18 cellular contexts compared by ENCODE assay signal in the genomic region with DNA sequence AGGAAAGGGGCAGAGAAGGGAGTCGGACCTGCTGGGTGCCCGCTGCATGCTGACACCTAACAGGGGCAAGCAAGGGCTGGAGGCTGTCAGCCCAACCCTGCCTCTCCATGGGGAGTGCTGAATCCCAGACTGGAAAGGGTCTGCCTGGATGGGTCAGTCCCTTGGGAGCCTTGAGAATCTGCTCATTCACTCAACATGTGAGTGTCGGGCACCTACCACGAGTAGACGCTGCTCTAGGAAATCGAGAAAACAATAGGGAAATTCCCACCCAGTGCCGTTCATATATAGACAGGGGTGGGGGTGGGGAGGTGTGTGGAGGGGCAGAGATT. TPM values are rescaled to one million over a fixed set of nuclear protein-coding genes. Genes with fewer than 3 reads are reported as not detected.
"Had no signal": no experiment of that assay in that cellular context is flagged by ENCODE, and none has a peak within 500 bp of the region (broad histone marks: within the 10 kb centered on the region; RNA-seq: fewer than 3 reads in every experiment).

No MANE protein-coding gene starts in this region.

- H3K9me3 Mint-ChIP-seq: activated naive CD8-positive, alpha-beta T cell treated with anti-CD3 and anti-CD28 coated beads for 36 hours; activated T-helper 2 cell treated with anti-CD3 and anti-CD28 coated beads, Interferon-gamma antibody, Interleukin-2, Interleukin-4, amounts not matched to agents 10 μg/mL and 5 μg/mL and 100 μg/mL, durations not matched to agents 14 hours and 24 hours and 36 hours; naive thymus-derived CD4-positive, alpha-beta T cell; T-helper 1 cell treated with Interleukin-12 subunit alpha and Interleukin-12 subunit beta and Interleukin-4 antibody, amounts not matched to agents 30 μg/mL and 1 μg/mL, for 36 hours; WTC11 had no signal

- H3K36me3 Mint-ChIP-seq: activated naive CD8-positive, alpha-beta T cell treated with anti-CD3 and anti-CD28 coated beads for 36 hours; WTC11 had no signal

- H3K4me3 Mint-ChIP-seq: activated naive CD8-positive, alpha-beta T cell treated with anti-CD3 and anti-CD28 coated beads for 36 hours; naive thymus-derived CD4-positive, alpha-beta T cell; T-helper 1 cell treated with Interleukin-12 subunit alpha and Interleukin-12 subunit beta and Interleukin-4 antibody, amounts not matched to agents 30 μg/mL and 1 μg/mL, for 36 hours; WTC11 had no signal

- ATAC-seq: body of pancreas; esophagus mucosa; mucosa of descending colon; naive thymus-derived CD4-positive, alpha-beta T cell; WTC11 had no signal

- H3K27me3 ChIP-seq: body of pancreas, colonic mucosa, hepatocyte, tibial artery had no signal

- H3K27me3 Mint-ChIP-seq: activated naive CD8-positive, alpha-beta T cell treated with anti-CD3 and anti-CD28 coated beads for 36 hours had no signal

- H3K4me1 ChIP-seq: colonic mucosa had no signal

- H3K36me3 ChIP-seq: colonic mucosa, tibial artery had no signal

- H3K9me3 ChIP-seq: body of pancreas, colonic mucosa, mucosa of descending colon, tibial artery had no signal

- H3K27ac Mint-ChIP-seq: activated naive CD8-positive, alpha-beta T cell treated with anti-CD3 and anti-CD28 coated beads for 36 hours; activated T-helper 2 cell treated with anti-CD3 and anti-CD28 coated beads, Interferon-gamma antibody, Interleukin-2, Interleukin-4, amounts not matched to agents 10 μg/mL and 5 μg/mL and 100 μg/mL, durations not matched to agents 14 hours and 24 hours and 36 hours; T-helper 1 cell treated with Interleukin-12 subunit alpha and Interleukin-12 subunit beta and Interleukin-4 antibody, amounts not matched to agents 30 μg/mL and 1 μg/mL, for 36 hours; WTC11 had no signal

- H3K4me3 ChIP-seq: body of pancreas, colonic mucosa, hepatocyte, mucosa of descending colon, tibial artery had no signal

- DNase-seq: activated CD4-positive, alpha-beta T cell treated with anti-CD3 and anti-CD28 coated beads for 48 hours; activated naive CD8-positive, alpha-beta T cell treated with anti-CD3 and anti-CD28 coated beads for 36 hours; amygdala; central memory CD4-positive, alpha-beta T cell; colonic mucosa; islet precursor cell; retina; stimulated activated CD4-positive, alpha-beta T cell treated with anti-CD3 and anti-CD28 coated beads, Interleukin-12 subunit alpha, Interleukin-12 subunit beta, amount 100 ng/mL, for 4 hours; stimulated activated naive CD4-positive, alpha-beta T cell had no signal

RNA-seq across cellular contexts. Expression of a gene that starts 17.7 kb away (rescaled TPM):
- total RNA-seq: activated naive CD8-positive, alpha-beta T cell treated with anti-CD3 and anti-CD28 coated beads for 36 hours had no signal
